In the genomic region with DNA sequence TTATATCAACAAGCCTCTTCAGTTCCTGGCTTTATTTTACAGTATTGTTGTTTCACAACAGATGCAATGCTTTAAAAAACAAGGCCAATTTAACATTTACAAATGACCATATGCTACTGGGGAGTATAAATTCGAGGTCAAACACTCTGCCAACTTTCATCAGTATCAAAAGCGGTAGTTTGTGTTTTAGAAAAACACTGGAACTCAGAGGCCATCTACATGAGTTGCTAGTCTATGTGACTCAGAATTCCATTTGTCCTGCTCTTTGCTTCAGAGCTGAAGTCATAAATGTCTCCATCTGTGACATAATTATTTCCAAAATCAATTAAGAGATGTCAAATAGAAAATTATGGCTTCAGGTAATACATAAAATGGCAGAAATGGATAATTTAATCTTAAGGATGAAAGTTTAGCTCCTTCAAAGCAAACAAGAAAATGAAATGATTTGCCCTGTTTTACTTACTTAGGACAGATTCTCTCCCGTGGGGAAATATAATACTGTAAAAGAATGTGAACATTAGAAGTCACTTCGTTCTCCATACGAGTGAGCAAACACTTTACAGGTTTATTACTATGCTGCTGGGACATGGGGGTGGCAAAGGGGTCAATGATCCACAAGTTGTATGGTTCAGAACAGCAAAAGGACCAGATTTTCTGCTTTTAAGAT, we compare ENCODE assay signal across 8 cellular contexts. TPM values are rescaled to one million over a fixed set of nuclear protein-coding genes. Genes with fewer than 3 reads are reported as not detected.
A peak's percentile ranks its signal among the peaks of the same experiment; 100 is the strongest.
DNase-seq lines count a peak whose midpoint lies in the region; ATAC-seq and TF ChIP-seq lines count a peak whose summit lies in the region.

No MANE protein-coding gene starts in this region.

- ATAC-seq in activated T-cell treated with anti-CD3 and anti-CD28 coated beads, Interleukin-2, amount 50 U/mL, for 72 hours (replicated peaks in 1 of 2), result no peak
- ATAC-seq in activated B cell treated with CpG ODN at 0.5 μM for 24 hours (ENCODE audit: low read depth) (no peak), HG03159 (IDR thresholded peaks at IDR 0.05; ENCODE audit: unreplicated experiment) (no peak)

- TF ChIP-seq EP300 in stomach (IDR thresholded peaks at IDR 0.05), result no peak

- no peaks in the 10 kb centered on the region for H3K27me3 ChIP-seq in stomach

- no peaks in the 10 kb centered on the region for H3K9me3 Mint-ChIP-seq in activated T-cell treated with anti-CD3 and anti-CD28 coated beads, Interleukin-2, amount 50 U/mL, for 72 hours
- H3K9me3 Mint-ChIP-seq in activated B cell treated with CpG ODN at 0.5 μM for 24 hours, result no peaks in the 10 kb centered on the region
- peaks cover 0 to 3% (median 0%) of the 10 kb centered on the region in 7 donors for H3K9me3 Mint-ChIP-seq in CD14-positive monocyte

- POLR2A ChIA-PET in activated B cell treated with CpG ODN at 0.5 μM for 24 hours (lab: Charles Lee), result interaction anchor here (1.0 kb wide), 1 partner anchor 27 kb away, joined by 3 read pairs; no protein-coding TSS in a partner anchor

- DNase-seq in activated T-cell treated with anti-CD3 and anti-CD28 coated beads, Interleukin-2, amount 50 U/mL, for 72 hours, result no peak
- DNase-seq in activated T-cell treated with anti-CD3 and anti-CD28 coated beads for 4 hours, result no peak
- DNase-seq in activated B cell treated with CpG ODN at 0.5 μM for 24 hours, result no peak
- DNase-seq in fibroblast of villous mesenchyme (ENCODE audit: low read depth), result peak; percentile 44
- no peak for DNase-seq in stomach
- DNase-seq in DMS53 treated with DMSO at 0.1 percent for 48 hours (lab: John Stamatoyannopoulos, UW; ENCODE audit: unreplicated experiment), result no peak
- no peak for DNase-seq in CD14-positive monocyte (ENCODE audit: low spot score)

- peak overlapping the region in 3 of 5 donors; percentile 96 to 99 (median 98) for H3K27ac ChIP-seq in stomach

- peaks cover 16 to 69% (median 53%) of the 10 kb centered on the region in 4 donors for H3K4me1 ChIP-seq in stomach

- H3K9me3 ChIP-seq in stomach, result no peaks in the 10 kb centered on the region

- intact Hi-C loops in activated B cell treated with CpG ODN at 0.5 μM for 24 hours (cut with micrococcal nuclease) (loop anchor here (2.0 kb wide), 1 partner anchor 1707 kb away; a partner anchor contains a TSS), stomach (cut with DNase I; ENCODE audit: low total_unique reads) (no loop called here), CD14-positive monocyte (cut with micrococcal nuclease) (loop anchor here in 1 of 2 donors (10.0 kb wide), 1 partner anchor 229 kb away; a partner anchor contains a TSS)

- peak overlapping the region; percentile 80 to 91 for H3K4me3 Mint-ChIP-seq in activated T-cell treated with anti-CD3 and anti-CD28 coated beads, Interleukin-2, amount 50 U/mL, for 72 hours
- H3K4me3 Mint-ChIP-seq in activated B cell treated with CpG ODN at 0.5 μM for 24 hours (peak overlapping the region; percentile 96), CD14-positive monocyte (no peak overlapping the region)

- H3K4me3 ChIP-seq in fibroblast of villous mesenchyme (ENCODE audit: low read depth, low read length) (no peak overlapping the region), stomach (peak overlapping the region in 2 of 4 donors; percentile 77 to 93)

- peaks cover 60% of the 10 kb centered on the region for H3K4me1 Mint-ChIP-seq in activated T-cell treated with anti-CD3 and anti-CD28 coated beads, Interleukin-2, amount 50 U/mL, for 72 hours (ENCODE audit: low read depth)
- peaks cover 63% of the 10 kb centered on the region for H3K4me1 Mint-ChIP-seq in activated B cell treated with CpG ODN at 0.5 μM for 24 hours
- H3K4me1 Mint-ChIP-seq in CD14-positive monocyte, result peaks cover 35% of the 10 kb centered on the region

- WGBS in stomach, 5 donors, result 6 to 21% (median 17%) methylated on average over 5 of the region's 5 CpGs

- TF ChIP-seq CTCF in activated B cell treated with CpG ODN at 0.5 μM for 24 hours (IDR thresholded peaks at IDR 0.05) (no peak), fibroblast of villous mesenchyme (IDR thresholded peaks at IDR 0.05; ENCODE audit: insufficient read depth, low read depth, low read length) (no peak), stomach (IDR thresholded peaks at IDR 0.05) (no peak), CD14-positive monocyte (IDR thresholded peaks at IDR 0.05) (no peak)

- H3K27me3 Mint-ChIP-seq in activated T-cell treated with anti-CD3 and anti-CD28 coated beads, Interleukin-2, amount 50 U/mL, for 72 hours (ENCODE audit: low read depth), result no peaks in the 10 kb centered on the region
- H3K27me3 Mint-ChIP-seq in activated B cell treated with CpG ODN at 0.5 μM for 24 hours (no peaks in the 10 kb centered on the region), CD14-positive monocyte (ENCODE audit: low read depth in 3 of 3) (no peaks in the 10 kb centered on the region)

- CTCF ChIA-PET in activated B cell treated with CpG ODN at 0.5 μM for 24 hours (lab: Charles Lee), result no interaction called here

- H3K36me3 ChIP-seq in stomach, result no peaks in the 10 kb centered on the region

- H3K27ac Mint-ChIP-seq in activated T-cell treated with anti-CD3 and anti-CD28 coated beads, Interleukin-2, amount 50 U/mL, for 72 hours, result peak overlapping the region; percentile 88
- H3K27ac Mint-ChIP-seq in activated B cell treated with CpG ODN at 0.5 μM for 24 hours, result peak overlapping the region; percentile 59
- no peak overlapping the region for H3K27ac Mint-ChIP-seq in CD14-positive monocyte

- no peak for TF ChIP-seq POLR2A in stomach (IDR thresholded peaks at IDR 0.05)

- H3K36me3 Mint-ChIP-seq in activated T-cell treated with anti-CD3 and anti-CD28 coated beads, Interleukin-2, amount 50 U/mL, for 72 hours (ENCODE audit: insufficient read depth in 2 of 2), result peaks cover 20 to 25% of the 10 kb centered on the region in 2 donors
- H3K36me3 Mint-ChIP-seq in activated B cell treated with CpG ODN at 0.5 μM for 24 hours (ENCODE audit: low read depth) (peaks cover 31% of the 10 kb centered on the region), CD14-positive monocyte (peaks cover 3 to 8% of the 10 kb centered on the region in 2 donors)

RNA-seq across cellular contexts. Expression of a gene that starts 3.7 kb away (rescaled TPM):
- total RNA-seq in activated T-cell treated with anti-CD3 and anti-CD28 coated beads, Interleukin-2, amount 50 U/mL, for 72 hours, result 10 to 100 TPM; 85.0 to 94.5 TPM
- total RNA-seq in activated B cell treated with CpG ODN at 0.5 μM for 24 hours, result 54.2 and 57.4 TPM in 2 replicates
- total RNA-seq in fibroblast of villous mesenchyme, result 44.8 and 50.5 TPM in 2 replicates
- total RNA-seq in stomach, result 10 to 100 TPM; 13.4 to 45.2 (median 30.7) TPM
- polyA plus RNA-seq in stomach, result 10 to 100 TPM in 2 of 3 donors, 1 to 10 TPM in 1; 7.2 to 15.3 (median 11.0) TPM
- polyA plus RNA-seq in CD14-positive monocyte, result 1 to 10 TPM; 2.3 to 5.2 TPM

Comparison
In these comparisons a context has a peak if more than half of its experiments do, and no peak if none do; other contexts are left out.
1. H3K27ac Mint-ChIP-seq: peak in activated T-cell treated with anti-CD3 and anti-CD28 coated beads, Interleukin-2, amount 50 U/mL, for 72 hours (single experiment) and activated B cell treated with CpG ODN at 0.5 μM for 24 hours (single experiment); none in CD14-positive monocyte (0 of 7).
2. H3K4me3 Mint-ChIP-seq: peak in activated T-cell treated with anti-CD3 and anti-CD28 coated beads, Interleukin-2, amount 50 U/mL, for 72 hours (2 of 2) and activated B cell treated with CpG ODN at 0.5 μM for 24 hours (single experiment); none in CD14-positive monocyte (0 of 2).